ENCODE assay signal across 9 cellular contexts in the genomic region with DNA sequence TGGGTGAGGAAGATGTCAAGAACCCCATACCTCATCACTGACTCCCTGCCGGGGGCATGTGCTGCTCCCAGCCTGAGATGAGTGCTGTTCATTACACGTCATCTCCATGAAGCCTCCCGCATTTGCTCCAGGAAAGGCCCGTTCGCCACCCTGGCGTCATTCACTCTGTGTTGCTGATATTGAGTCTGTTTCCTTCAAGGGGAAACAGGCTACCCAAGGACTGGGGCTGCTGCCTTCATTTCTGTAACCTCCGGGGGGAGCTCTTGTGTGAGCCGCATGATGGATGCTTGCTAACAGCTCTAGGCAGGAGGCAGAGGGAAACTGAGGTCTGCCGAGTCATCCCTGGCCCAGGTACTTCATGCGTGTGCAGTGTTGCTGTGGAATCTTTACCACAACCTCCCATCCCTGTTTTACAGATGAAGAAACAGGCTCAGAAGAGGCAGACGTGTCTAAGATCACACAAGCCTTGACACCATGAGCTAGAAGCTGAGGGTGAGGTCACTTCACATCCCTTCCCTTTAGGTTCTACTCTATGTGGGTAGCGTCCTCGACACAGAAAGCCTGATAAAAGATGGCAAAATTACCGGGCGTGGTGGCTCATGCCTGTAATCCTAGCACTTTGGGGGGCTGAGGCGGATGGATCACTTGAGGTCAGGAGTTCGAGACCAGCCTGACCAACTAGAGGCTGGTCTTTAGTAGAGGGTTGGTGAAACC. TPM values are rescaled to one million over a fixed set of nuclear protein-coding genes. Genes with fewer than 3 reads are reported as not detected.
DNase-seq lines count a peak whose midpoint lies in the region; ATAC-seq and TF ChIP-seq lines count a peak whose summit lies in the region.
"Had no signal": no experiment of that assay in that cellular context is flagged by ENCODE, and none has a peak within 500 bp of the region (broad histone marks: within the 10 kb centered on the region; RNA-seq: fewer than 3 reads in every experiment).

No MANE protein-coding gene starts in this region.

- H3K36me3 Mint-ChIP-seq in neural crest cell (ENCODE audit: low read depth) = peaks cover 4% of the 10 kb centered on the region

- TF ChIP-seq POLR2A in prostate gland (IDR thresholded peaks at IDR 0.05) = no peak

- no peaks in the 10 kb centered on the region for H3K27me3 Mint-ChIP-seq in neural crest cell (ENCODE audit: low read depth)

- in situ Hi-C loops in astrocyte of the spinal cord (cut with HindIII; ENCODE audit: low sequenced_read_pairs) = loop anchor here (25.0 kb wide), 1 partner anchor 268 kb away; the partner anchor contains the start of gene FUS

- H3K4me1 Mint-ChIP-seq in neural crest cell = peaks cover 48% of the 10 kb centered on the region

- 69% methylated on average over 17 of the region's 17 CpGs for whole genome bisulfite sequencing in prostate gland

- no peak overlapping the region for H3K27ac ChIP-seq in prostate gland

- no peaks in the 10 kb centered on the region for H3K9me3 ChIP-seq in prostate gland

- H3K4me3 ChIP-seq in astrocyte of the spinal cord (ENCODE audit: low read depth, low read length) = no peak overlapping the region
- no peak overlapping the region for H3K4me3 ChIP-seq in prostate gland

- no peak overlapping the region for H3K27ac Mint-ChIP-seq in neural crest cell (ENCODE audit: unreplicated experiment)

- H3K27me3 ChIP-seq in prostate gland (replicated peaks; ENCODE audit: insufficient read depth) = no peaks in the 10 kb centered on the region

- DNase-seq in DMS 273 (lab: John Stamatoyannopoulos, UW; ENCODE audit: unreplicated experiment) (peak; percentile 60), M059J (ENCODE audit: low read depth) (peak; percentile 27), astrocyte of the spinal cord (ENCODE audit: low read depth, low spot score) (no peak), neural crest cell (ENCODE audit: low read depth, low spot score) (no peak), prostate gland (ENCODE audit: low spot score) (no peak), NCI-H774 (lab: John Stamatoyannopoulos, UW) (no peak)

- ATAC-seq in HG02884 (IDR thresholded peaks at IDR 0.05; ENCODE audit: unreplicated experiment) (no peak), HG03342 (IDR thresholded peaks at IDR 0.05; ENCODE audit: unreplicated experiment) (no peak)

- no peaks in the 10 kb centered on the region for H3K9me3 Mint-ChIP-seq in neural crest cell

- intact Hi-C loops in prostate gland (cut with DNase I) = loop anchor here (5.0 kb wide), 1 partner anchor 423 kb away; the partner anchor contains the start of gene STX4

- no peaks in the 10 kb centered on the region for H3K36me3 ChIP-seq in prostate gland

- peak; percentile 31 for TF ChIP-seq CTCF in astrocyte of the spinal cord (IDR thresholded peaks at IDR 0.05; ENCODE audit: low read depth, low read length)
- peak; percentile 36 for TF ChIP-seq CTCF in neural crest cell (conservative IDR thresholded peaks at IDR 0.05)
- TF ChIP-seq CTCF in prostate gland (IDR thresholded peaks at IDR 0.05) = no peak

- H3K4me3 Mint-ChIP-seq in neural crest cell = peak overlapping the region; percentile 49

- peaks cover 26% of the 10 kb centered on the region for H3K4me1 ChIP-seq in prostate gland (replicated peaks)

RNA-seq across cellular contexts. Expression of gene ARMC5, which starts 3.5 kb away (rescaled TPM):
- total RNA-seq in M059J (2014; rRNA removed; shearing (Covaris generic)) = 8.6 and 17.7 TPM in 2 replicates
- 11.8 and 12.3 TPM in 2 replicates for total RNA-seq in neural crest cell
- 10 to 100 TPM; 10.0 to 20.3 TPM for total RNA-seq in prostate gland

RNA-seq across cellular contexts. Expression of gene ZNF843, which starts 13.2 kb away (rescaled TPM):
- total RNA-seq in M059J (2014; rRNA removed; shearing (Covaris generic)) = 0.25 TPM in 1 of 2 replicates, not detected in the other
- total RNA-seq in neural crest cell (0.91 and 1.0 TPM in 2 replicates), prostate gland (1 to 10 TPM; 1.2 to 3.3 TPM)
- total RNA-seq: HT1080 had no signal

RNA-seq across cellular contexts. Expression of gene TGFB1I1, which starts 16.2 kb away (rescaled TPM):
- 32.8 and 37.5 TPM in 2 replicates for total RNA-seq in M059J (2014; rRNA removed; shearing (Covaris generic))
- total RNA-seq in neural crest cell (7.2 and 8.8 TPM in 2 replicates), prostate gland (100 to 1,000 TPM in 1 of 2 donors, 10 to 100 TPM in 1; 62.0 to 115 TPM)

RNA-seq across cellular contexts. Expression of gene SLC5A2, which starts 27.2 kb away (rescaled TPM):
- 0.10 TPM in 1 of 2 replicates, not detected in the other for total RNA-seq in M059J (2014; rRNA removed; shearing (Covaris generic))
- total RNA-seq in neural crest cell (not detected in 2 replicates), prostate gland (under 1 TPM; 0.55 to 0.62 TPM)
- total RNA-seq: HT1080 had no signal

RNA-seq across cellular contexts. Expression of gene COX6A2, which starts 27.6 kb away (rescaled TPM):
- not detected in 2 replicates for total RNA-seq in M059J (2014; rRNA removed; shearing (Covaris generic))
- total RNA-seq in neural crest cell (not detected in 2 replicates), prostate gland (1 to 10 TPM in 1 of 2 donors, not detected in 1; 3.9 TPM)
- total RNA-seq: HT1080 had no signal

Comparison
In these comparisons a context has a peak if more than half of its experiments do, and no peak if none do; other contexts are left out.
1. DNase-seq: peak in DMS 273 (single experiment) and M059J (single experiment); none in astrocyte of the spinal cord (single experiment), neural crest cell (single experiment), prostate gland (single experiment) and NCI-H774 (single experiment).
2. CTCF ChIP-seq: peak in astrocyte of the spinal cord (single experiment) and neural crest cell (single experiment); none in prostate gland (0 of 4).